In the genomic region with DNA sequence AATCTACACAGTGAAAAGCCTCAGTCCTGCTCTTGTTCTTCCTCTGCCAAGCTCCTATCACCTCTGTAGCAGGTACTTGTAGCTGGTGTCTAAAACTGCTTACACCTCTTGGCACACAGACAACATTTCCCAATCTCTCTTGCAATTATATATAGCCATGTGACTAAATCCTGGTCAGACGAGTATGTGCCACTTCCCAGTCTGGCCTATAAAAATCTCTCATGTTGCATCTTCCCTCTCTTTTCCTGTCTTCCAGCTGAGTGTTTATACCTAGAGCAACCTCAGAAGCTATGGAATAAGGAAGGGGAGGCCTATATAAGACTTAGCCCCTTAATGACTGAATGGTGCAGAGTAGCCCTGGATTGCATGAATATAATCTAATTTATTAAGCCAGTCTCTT, we compare ENCODE assay signal across 13 cellular contexts.
DNase-seq lines count a peak whose midpoint lies in the region; ATAC-seq and TF ChIP-seq lines count a peak whose summit lies in the region.
"Had no signal": no experiment of that assay in that cellular context is flagged by ENCODE, and none has a peak within 500 bp of the region (broad histone marks: within the 10 kb centered on the region; RNA-seq: fewer than 3 reads in every experiment).

No MANE protein-coding gene starts in this region.

- CTCF ChIA-PET in activated CD4-positive, alpha-beta T cell treated with anti-CD3 and anti-CD28 coated beads, Interleukin-2, amount 10 ng/mL, durations not matched to agents 7 days and 5 days (lab: Charles Lee) = no interaction called here

- intact Hi-C loops in activated CD4-positive, alpha-beta T cell treated with anti-CD3 and anti-CD28 coated beads, Interleukin-2, amount 10 ng/mL, durations not matched to agents 24 days and 14 days (cut with micrococcal nuclease) = no loop called here
- intact Hi-C loops in thyroid gland (cut with DNase I) = no loop called here

- DNase-seq in activated CD4-positive, alpha-beta T cell treated with anti-CD3 and anti-CD28 coated beads, Interleukin-2, amount 10 ng/mL, durations not matched to agents 24 days and 14 days = peak; percentile 20
- DNase-seq in activated CD4-positive, alpha-beta T cell treated with anti-CD3 and anti-CD28 coated beads, Interleukin-2, amount 10 ng/mL, durations not matched to agents 7 days and 5 days = no peak
- DNase-seq in RWPE2 (ENCODE audit: low spot score) (no peak), cardiac muscle cell (ENCODE audit: low read depth in 1 of 2, low spot score in 1 of 2) (peak; percentile 8 to 44), thyroid gland (peak; percentile 29 to 33), AML-193 (lab: John Stamatoyannopoulos, UW) (no peak), Karpas-422 (no peak)
- DNase-seq in naive thymus-derived CD8-positive, alpha-beta T cell = no peak
- DNase-seq: ovary had no signal

- no peak overlapping the region for H2AFZ ChIP-seq in Karpas-422 (ENCODE audit: low read length)

- no peak overlapping the region for H3K27ac ChIP-seq in RWPE2 (ENCODE audit: poor library complexity, severe bottlenecking)
- H3K27ac ChIP-seq in cardiac muscle cell = peak overlapping the region; percentile 60
- H3K27ac ChIP-seq in thyroid gland = peak overlapping the region in 1 of 3 donors; percentile 44
- H3K27ac ChIP-seq in Karpas-422 (ENCODE audit: low read length) = no peak overlapping the region
- H3K27ac ChIP-seq: ovary, suprapubic skin had no signal

- H3K27ac Mint-ChIP-seq in activated CD4-positive, alpha-beta T cell treated with anti-CD3 and anti-CD28 coated beads, Interleukin-2, amount 10 ng/mL, durations not matched to agents 24 days and 14 days = no peak overlapping the region
- no peak overlapping the region for H3K27ac Mint-ChIP-seq in activated CD4-positive, alpha-beta T cell treated with anti-CD3 and anti-CD28 coated beads, Interleukin-2, amount 10 ng/mL, durations not matched to agents 7 days and 5 days
- H3K27ac Mint-ChIP-seq in naive thymus-derived CD8-positive, alpha-beta T cell = no peak overlapping the region
- H3K27ac Mint-ChIP-seq: activated T-helper 1 cell treated with anti-CD3 and anti-CD28 coated beads, Interleukin-12 subunit alpha, Interleukin-12 subunit beta, Interleukin-2, Interleukin-4 antibody, amounts not matched to agents 30 ng/mL and 10 ng/mL and 1 ng/mL, durations not matched to agents 14 hours and 24 hours and 36 hours had no signal

- no peaks in the 10 kb centered on the region for H3K9me3 Mint-ChIP-seq in activated CD4-positive, alpha-beta T cell treated with anti-CD3 and anti-CD28 coated beads, Interleukin-2, amount 10 ng/mL, durations not matched to agents 24 days and 14 days
- H3K9me3 Mint-ChIP-seq in activated CD4-positive, alpha-beta T cell treated with anti-CD3 and anti-CD28 coated beads, Interleukin-2, amount 10 ng/mL, durations not matched to agents 7 days and 5 days = no peaks in the 10 kb centered on the region
- H3K9me3 Mint-ChIP-seq in naive thymus-derived CD8-positive, alpha-beta T cell = peaks cover 0 to 4% (median 0%) of the 10 kb centered on the region in 9 donors
- H3K9me3 Mint-ChIP-seq: activated T-helper 1 cell treated with anti-CD3 and anti-CD28 coated beads, Interleukin-12 subunit alpha, Interleukin-12 subunit beta, Interleukin-2, Interleukin-4 antibody, amounts not matched to agents 30 ng/mL and 10 ng/mL and 1 ng/mL, durations not matched to agents 14 hours and 24 hours and 36 hours; central memory CD8-positive, alpha-beta T cell had no signal

- no peaks in the 10 kb centered on the region for H3K36me3 ChIP-seq in RWPE2 (ENCODE audit: low read depth)
- H3K36me3 ChIP-seq in cardiac muscle cell = no peaks in the 10 kb centered on the region
- no peaks in the 10 kb centered on the region for H3K36me3 ChIP-seq in thyroid gland
- H3K36me3 ChIP-seq in Karpas-422 (ENCODE audit: insufficient read depth, low read length) = no peaks in the 10 kb centered on the region
- H3K36me3 ChIP-seq: ovary, suprapubic skin had no signal

- no peaks in the 10 kb centered on the region for H3K9me3 ChIP-seq in RWPE2 (ENCODE audit: severe bottlenecking)
- H3K9me3 ChIP-seq in cardiac muscle cell (ENCODE audit: low read depth) = no peaks in the 10 kb centered on the region
- H3K9me3 ChIP-seq in thyroid gland = no peaks in the 10 kb centered on the region
- no peaks in the 10 kb centered on the region for H3K9me3 ChIP-seq in Karpas-422 (ENCODE audit: low read length)
- H3K9me3 ChIP-seq: ovary, suprapubic skin had no signal

- 16 to 26% methylated on average over 1 of the region's 1 CpG for WGBS in thyroid gland, 2 donors

- peak; percentile 72 for ATAC-seq in RWPE2 (ENCODE audit: low read depth)
- ATAC-seq in naive thymus-derived CD8-positive, alpha-beta T cell = no peak
- ATAC-seq: activated CD4-positive, CD25-positive, alpha-beta regulatory T cell treated with anti-CD3 and anti-CD28 coated beads, Interleukin-2, amount 50 U/mL, for 24 hours had no signal

- TF ChIP-seq CTCF in RWPE2 (IDR thresholded peaks at IDR 0.05; ENCODE audit: poor library complexity, severe bottlenecking) = no peak
- no peak for TF ChIP-seq CTCF in cardiac muscle cell (IDR thresholded peaks at IDR 0.05; ENCODE audit: low read depth, low read length)
- no peak for TF ChIP-seq CTCF in thyroid gland (IDR thresholded peaks at IDR 0.05)

- no peak overlapping the region for H3K4me3 Mint-ChIP-seq in activated CD4-positive, alpha-beta T cell treated with anti-CD3 and anti-CD28 coated beads, Interleukin-2, amount 10 ng/mL, durations not matched to agents 24 days and 14 days
- no peak overlapping the region for H3K4me3 Mint-ChIP-seq in activated CD4-positive, alpha-beta T cell treated with anti-CD3 and anti-CD28 coated beads, Interleukin-2, amount 10 ng/mL, durations not matched to agents 7 days and 5 days
- no peak overlapping the region for H3K4me3 Mint-ChIP-seq in naive thymus-derived CD8-positive, alpha-beta T cell
- H3K4me3 Mint-ChIP-seq: activated T-helper 1 cell treated with anti-CD3 and anti-CD28 coated beads, Interleukin-12 subunit alpha, Interleukin-12 subunit beta, Interleukin-2, Interleukin-4 antibody, amounts not matched to agents 30 ng/mL and 10 ng/mL and 1 ng/mL, durations not matched to agents 14 hours and 24 hours and 36 hours; central memory CD8-positive, alpha-beta T cell had no signal

- no peak overlapping the region for H3K9ac ChIP-seq in Karpas-422 (ENCODE audit: low read length)

- H3K27me3 ChIP-seq in RWPE2 (ENCODE audit: insufficient read depth, poor library complexity, severe bottlenecking) (peaks cover 2% of the 10 kb centered on the region), cardiac muscle cell (no peaks in the 10 kb centered on the region), thyroid gland (no peaks in the 10 kb centered on the region), Karpas-422 (ENCODE audit: low read length) (no peaks in the 10 kb centered on the region)
- H3K27me3 ChIP-seq: ovary, suprapubic skin had no signal

- H3K4me3 ChIP-seq in RWPE2 (ENCODE audit: severe bottlenecking) (no peak overlapping the region), cardiac muscle cell (no peak overlapping the region), thyroid gland (replicated peaks in 1 of 3) (no peak overlapping the region), Karpas-422 (ENCODE audit: low read length) (no peak overlapping the region)
- H3K4me3 ChIP-seq: ovary, suprapubic skin had no signal

- no peak for TF ChIP-seq POLR2A in thyroid gland (IDR thresholded peaks at IDR 0.05)

- no peaks in the 10 kb centered on the region for H3K9me2 ChIP-seq in Karpas-422 (replicated peaks; ENCODE audit: insufficient read depth, low read length)

- no peaks in the 10 kb centered on the region for H3K79me2 ChIP-seq in Karpas-422 (ENCODE audit: low read length)

- H3K4me1 ChIP-seq in RWPE2 (ENCODE audit: insufficient read depth, poor library complexity, severe bottlenecking) = no peaks in the 10 kb centered on the region
- H3K4me1 ChIP-seq in cardiac muscle cell (ENCODE audit: low read depth) = peaks cover 35% of the 10 kb centered on the region
- H3K4me1 ChIP-seq in thyroid gland = peaks cover 17 to 21% of the 10 kb centered on the region in 2 donors
- peaks cover under 1% of the 10 kb centered on the region; the same call in 1 of the 2 replicates for H3K4me1 ChIP-seq in Karpas-422 (ENCODE audit: low read length)

- H3K27me3 Mint-ChIP-seq in activated CD4-positive, alpha-beta T cell treated with anti-CD3 and anti-CD28 coated beads, Interleukin-2, amount 10 ng/mL, durations not matched to agents 24 days and 14 days = peaks cover 2% of the 10 kb centered on the region
- peaks cover 2% of the 10 kb centered on the region for H3K27me3 Mint-ChIP-seq in activated CD4-positive, alpha-beta T cell treated with anti-CD3 and anti-CD28 coated beads, Interleukin-2, amount 10 ng/mL, durations not matched to agents 7 days and 5 days
- peaks cover 0 to 1% (median 0%) of the 10 kb centered on the region in 5 donors for H3K27me3 Mint-ChIP-seq in naive thymus-derived CD8-positive, alpha-beta T cell
- H3K27me3 Mint-ChIP-seq: central memory CD8-positive, alpha-beta T cell had no signal

- POLR2A ChIA-PET in activated CD4-positive, alpha-beta T cell treated with anti-CD3 and anti-CD28 coated beads, Interleukin-2, amount 10 ng/mL, durations not matched to agents 7 days and 5 days (lab: Charles Lee) = no interaction called here
- POLR2A ChIA-PET in naive thymus-derived CD8-positive, alpha-beta T cell (lab: Charles Lee) = no interaction called here

- H3K4me2 ChIP-seq in Karpas-422 (ENCODE audit: low read depth, low read length, poor library complexity, severe bottlenecking) = no peak overlapping the region

- no peaks in the 10 kb centered on the region for H3K36me3 Mint-ChIP-seq in activated CD4-positive, alpha-beta T cell treated with anti-CD3 and anti-CD28 coated beads, Interleukin-2, amount 10 ng/mL, durations not matched to agents 24 days and 14 days (ENCODE audit: low read depth)
- no peaks in the 10 kb centered on the region for H3K36me3 Mint-ChIP-seq in activated CD4-positive, alpha-beta T cell treated with anti-CD3 and anti-CD28 coated beads, Interleukin-2, amount 10 ng/mL, durations not matched to agents 7 days and 5 days (ENCODE audit: low read depth)
- no peaks in the 10 kb centered on the region for H3K36me3 Mint-ChIP-seq in naive thymus-derived CD8-positive, alpha-beta T cell

- H4K20me1 ChIP-seq in Karpas-422 (ENCODE audit: insufficient read depth, low read depth, low read length) = no peaks in the 10 kb centered on the region

- no peaks in the 10 kb centered on the region for H3K4me1 Mint-ChIP-seq in activated CD4-positive, alpha-beta T cell treated with anti-CD3 and anti-CD28 coated beads, Interleukin-2, amount 10 ng/mL, durations not matched to agents 24 days and 14 days
- H3K4me1 Mint-ChIP-seq in activated CD4-positive, alpha-beta T cell treated with anti-CD3 and anti-CD28 coated beads, Interleukin-2, amount 10 ng/mL, durations not matched to agents 7 days and 5 days = no peaks in the 10 kb centered on the region
- H3K4me1 Mint-ChIP-seq in naive thymus-derived CD8-positive, alpha-beta T cell = no peaks in the 10 kb centered on the region
- H3K4me1 Mint-ChIP-seq: central memory CD8-positive, alpha-beta T cell had no signal

Comparison
In these comparisons a context has a peak if more than half of its experiments do, and no peak if none do; other contexts are left out.
1. DNase-seq: peak in activated CD4-positive, alpha-beta T cell treated with anti-CD3 and anti-CD28 coated beads, Interleukin-2, amount 10 ng/mL, durations not matched to agents 24 days and 14 days (single experiment), cardiac muscle cell (2 of 2) and thyroid gland (2 of 2); none in activated CD4-positive, alpha-beta T cell treated with anti-CD3 and anti-CD28 coated beads, Interleukin-2, amount 10 ng/mL, durations not matched to agents 7 days and 5 days (single experiment), RWPE2 (single experiment), AML-193 (0 of 2), Karpas-422 (single experiment) and naive thymus-derived CD8-positive, alpha-beta T cell (0 of 10).